ENCODE assay signal across 15 cellular contexts in the genomic region with DNA sequence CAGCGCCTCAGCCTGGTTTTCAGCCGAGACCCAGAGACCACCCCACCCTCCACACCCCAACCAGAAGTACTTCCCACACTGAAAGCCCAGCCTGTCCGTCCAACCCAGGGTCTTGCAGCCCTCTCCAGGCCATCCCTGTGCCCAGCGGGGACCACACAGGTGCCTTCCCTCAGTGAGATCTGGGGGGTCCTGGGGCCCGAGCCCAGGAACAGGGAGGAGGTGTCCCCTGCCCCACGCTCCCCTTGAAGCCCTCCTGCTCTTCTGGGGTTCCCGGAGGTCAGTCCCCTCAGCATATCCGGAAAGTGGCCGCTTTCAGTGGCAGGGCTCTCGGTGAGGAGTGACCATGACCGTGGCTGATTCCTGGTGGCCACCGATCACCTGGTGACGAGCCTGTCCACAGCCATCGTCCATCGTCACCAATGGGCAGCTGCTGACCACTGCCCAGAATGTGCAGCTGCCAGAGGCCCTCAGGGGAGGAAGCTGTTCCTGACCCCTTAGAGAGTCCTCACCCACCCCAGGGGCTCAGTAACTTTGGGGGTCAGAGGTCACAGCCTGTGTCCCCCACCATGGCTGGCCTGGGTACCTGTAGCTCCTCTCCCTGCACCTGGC.
"Had no signal": no experiment of that assay in that cellular context is flagged by ENCODE, and none has a peak within 500 bp of the region (broad histone marks: within the 10 kb centered on the region; RNA-seq: fewer than 3 reads in every experiment).

No MANE protein-coding gene starts in this region.

- H3K9me3 ChIP-seq: right lobe of liver, testis had no signal

- H3K27me3 Mint-ChIP-seq: activated T-helper 17 cell treated with anti-CD3 and anti-CD28 coated beads, Interleukin-2, amount 50 U/mL, for 72 hours; progenitor cell of endocrine pancreas; stimulated activated naive CD8-positive, alpha-beta T cell treated with anti-CD3 and anti-CD28 coated beads, Interleukin-15, amount 100 ng/mL, for 72 hours had no signal

- ATAC-seq: activated T-helper 17 cell treated with anti-CD3 and anti-CD28 coated beads, Interleukin-2, amount 50 U/mL, for 72 hours; left lung; mucosa of descending colon; naive thymus-derived CD4-positive, alpha-beta T cell; right lobe of liver had no signal

- H3K27ac Mint-ChIP-seq: activated T-helper 17 cell treated with anti-CD3 and anti-CD28 coated beads, Interleukin-2, amount 50 U/mL, for 72 hours; dendritic cell treated with granulocyte-macrophage colony-stimulating factor and Interleukin-4, amounts not matched to agents 40 ng/mL and 50 ng/mL, for 4 days; progenitor cell of endocrine pancreas; stimulated activated naive CD8-positive, alpha-beta T cell treated with anti-CD3 and anti-CD28 coated beads, Interleukin-15, amount 100 ng/mL, for 72 hours had no signal

- H3K4me3 ChIP-seq: left lung, mucosa of descending colon, right lobe of liver, testis had no signal

- H3K4me3 Mint-ChIP-seq: activated T-helper 17 cell treated with anti-CD3 and anti-CD28 coated beads, Interleukin-2, amount 50 U/mL, for 72 hours; dendritic cell treated with granulocyte-macrophage colony-stimulating factor and Interleukin-4, amounts not matched to agents 40 ng/mL and 50 ng/mL, for 4 days; stimulated activated naive CD8-positive, alpha-beta T cell treated with anti-CD3 and anti-CD28 coated beads, Interleukin-15, amount 100 ng/mL, for 72 hours had no signal

- H3K27me3 ChIP-seq: right lobe of liver, testis had no signal

- H3K4me1 Mint-ChIP-seq: activated T-helper 17 cell treated with anti-CD3 and anti-CD28 coated beads, Interleukin-2, amount 50 U/mL, for 72 hours; stimulated activated naive CD8-positive, alpha-beta T cell treated with anti-CD3 and anti-CD28 coated beads, Interleukin-15, amount 100 ng/mL, for 72 hours had no signal

- DNase-seq: activated CD4-positive, alpha-beta T cell treated with anti-CD3 and anti-CD28 coated beads for 4 hours; activated naive CD4-positive, alpha-beta T cell treated with Interleukin-2 at 50 U/mL for 16 hours; effector memory CD4-positive, alpha-beta T cell; islet precursor cell; left lung; naive thymus-derived CD4-positive, alpha-beta T cell; right lobe of liver; stimulated activated naive CD8-positive, alpha-beta T cell treated with anti-CD3 and anti-CD28 coated beads, Interleukin-15, amount 100 ng/mL, for 72 hours; T-helper 2 cell; testis had no signal

- H3K27ac ChIP-seq: epithelial cell of prostate, left lung, right lobe of liver, testis had no signal

- H3K9me3 Mint-ChIP-seq: activated T-helper 17 cell treated with anti-CD3 and anti-CD28 coated beads, Interleukin-2, amount 50 U/mL, for 72 hours had no signal
